25 cellular contexts compared by ENCODE assay signal in the genomic region with DNA sequence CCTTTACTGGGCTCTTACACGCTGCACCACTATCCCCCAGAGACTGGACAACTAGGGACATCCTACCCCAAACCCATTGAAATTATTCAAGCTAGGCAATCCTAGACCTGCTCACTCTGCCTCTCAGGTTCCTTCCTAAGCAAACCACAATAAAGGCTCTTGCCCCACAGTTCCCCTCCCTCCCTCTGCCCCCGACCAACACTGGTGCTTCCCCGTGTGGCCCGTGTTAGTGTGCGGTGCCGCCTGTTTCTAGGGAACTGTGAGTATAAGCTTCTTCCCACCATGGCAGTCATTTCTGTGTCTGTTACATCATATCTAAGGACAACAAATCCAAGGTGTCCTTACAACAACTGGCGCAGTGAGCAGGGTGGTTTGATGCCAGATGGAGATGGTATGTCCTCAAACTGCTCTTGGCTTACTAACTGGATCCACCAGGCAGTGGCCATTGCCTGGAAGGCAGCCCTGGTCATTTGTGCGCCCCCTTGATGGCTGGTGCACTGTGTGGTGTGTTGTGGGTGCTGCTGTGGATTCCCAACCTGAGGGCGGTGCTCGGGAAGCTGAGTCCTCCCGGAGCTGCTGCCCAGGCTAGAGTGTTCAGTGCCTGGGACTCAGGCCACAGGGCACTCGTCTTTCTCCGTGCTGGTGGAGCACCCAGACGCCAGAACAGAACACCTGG. TPM values are rescaled to one million over a fixed set of nuclear protein-coding genes. Genes with fewer than 3 reads are reported as not detected.
A peak's percentile ranks its signal among the peaks of the same experiment; 100 is the strongest.
DNase-seq lines count a peak whose midpoint lies in the region; ATAC-seq, FAIRE-seq and TF ChIP-seq lines count a peak whose summit lies in the region.
"Had no signal": no experiment of that assay in that cellular context is flagged by ENCODE, and none has a peak within 500 bp of the region (broad histone marks: within the 10 kb centered on the region; RNA-seq: fewer than 3 reads in every experiment).

No MANE protein-coding gene starts in this region.

- H3K4me1 ChIP-seq in kidney (ENCODE audit: control insufficient read depth in 1 of 2, insufficient read depth in 1 of 2, low read depth in 1 of 2, low read length in 2 of 2) (no peaks in the 10 kb centered on the region), spleen (peaks cover 0 to 60% (median 23%) of the 10 kb centered on the region in 6 donors)
- H3K4me1 ChIP-seq: adrenal gland had no signal

- H3K27ac ChIP-seq in kidney (ENCODE audit: low read depth in 2 of 2, low read length in 2 of 2) (no peak overlapping the region), spleen (peak overlapping the region in 1 of 8 donors; percentile 5)
- H3K27ac ChIP-seq: adrenal gland, coronary artery, thoracic aorta had no signal

- peaks cover 3% of the 10 kb centered on the region for H3K36me3 Mint-ChIP-seq in activated naive CD4-positive, alpha-beta T cell treated with anti-CD3 and anti-CD28 coated beads for 36 hours (ENCODE audit: low read depth)

- no peak for ATAC-seq in HG03280 (IDR thresholded peaks at IDR 0.05; ENCODE audit: unreplicated experiment)
- ATAC-seq: stimulated activated effector memory CD8-positive, alpha-beta T cell treated with anti-CD3 and anti-CD28 coated beads, Interleukin-12 subunit alpha, Interleukin-12 subunit beta, amount 100 ng/mL, for 72 hours; WTC11 had no signal

- no peaks in the 10 kb centered on the region for H3K27me3 ChIP-seq in spleen (replicated peaks in 1 of 7)
- H3K27me3 ChIP-seq: adrenal gland had no signal

- no peak overlapping the region for H3K4me3 Mint-ChIP-seq in activated naive CD4-positive, alpha-beta T cell treated with anti-CD3 and anti-CD28 coated beads for 36 hours
- H3K4me3 Mint-ChIP-seq: CD4-positive, CD25-positive, alpha-beta regulatory T cell; nephron; stimulated activated effector memory CD8-positive, alpha-beta T cell treated with anti-CD3 and anti-CD28 coated beads, Interleukin-12 subunit alpha, Interleukin-12 subunit beta, amount 100 ng/mL, for 72 hours; WTC11 had no signal

- DNase-seq in activated naive CD4-positive, alpha-beta T cell treated with anti-CD3 and anti-CD28 coated beads for 36 hours = peak; percentile 55
- no peak for DNase-seq in activated naive CD4-positive, alpha-beta T cell (lab: John Stamatoyannopoulos, UW)
- DNase-seq in MV-4-11 (lab: John Stamatoyannopoulos, UW) (peak; percentile 32), kidney (peak; percentile 59), spleen (peak; percentile 86), NCI-H187 treated with DMSO at 0.1 percent for 48 hours (lab: John Stamatoyannopoulos, UW) (no peak), HuH-7 (ENCODE audit: low spot score) (no peak)
- DNase-seq: activated CD8-positive, alpha-beta memory T cell treated with anti-CD3 and anti-CD28 coated beads for 24 hours; CD4-positive, CD25-positive, alpha-beta regulatory T cell; glutamatergic neuron; KG1; mesendoderm; NCI-H187; NCI-H2227 treated with DMSO at 0.1 percent for 48 hours; NCI-H774; T-helper 9 cell had no signal

- H3K9ac ChIP-seq in kidney (ENCODE audit: low read length in 2 of 2) = no peak overlapping the region

- H3K4me3 ChIP-seq in kidney (ENCODE audit: low read length in 2 of 2) (no peak overlapping the region), spleen (no peak overlapping the region)
- H3K4me3 ChIP-seq: adrenal gland, coronary artery, HAP-1, thoracic aorta had no signal

- H3K9me3 Mint-ChIP-seq in activated naive CD4-positive, alpha-beta T cell treated with anti-CD3 and anti-CD28 coated beads for 36 hours = peaks cover 2% of the 10 kb centered on the region
- H3K9me3 Mint-ChIP-seq: stimulated activated effector memory CD8-positive, alpha-beta T cell treated with anti-CD3 and anti-CD28 coated beads, Interleukin-12 subunit alpha, Interleukin-12 subunit beta, amount 100 ng/mL, for 72 hours had no signal

- intact Hi-C loops in activated naive CD4-positive, alpha-beta T cell treated with anti-CD3 and anti-CD28 coated beads for 36 hours (cut with micrococcal nuclease) = loop anchor here (2.0 to 10.0 kb wide), 2 partner anchors 181 to 675 kb away; a partner anchor contains a TSS
- intact Hi-C loops in kidney (cut with DNase I) = no loop called here
- intact Hi-C loops in spleen (cut with DNase I; ENCODE audit: low total_unique reads) = loop anchor here (10.0 kb wide), 2 partner anchors 45 to 135 kb away; no protein-coding TSS in a partner anchor

- H3K36me3 ChIP-seq in kidney (ENCODE audit: control insufficient read depth in 1 of 2, insufficient read depth in 2 of 2, low read length in 2 of 2) (no peaks in the 10 kb centered on the region), spleen (peaks cover 0 to 26% (median 2%) of the 10 kb centered on the region in 6 donors)
- H3K36me3 ChIP-seq: adrenal gland, HAP-1 had no signal

- TF ChIP-seq POLR2A in spleen (IDR thresholded peaks at IDR 0.05) = no peak

- FAIRE-seq in kidney (lab: Jason Lieb, UNC) = no peak
- FAIRE-seq: GM18507 had no signal

- TF ChIP-seq CTCF in kidney (IDR thresholded peaks at IDR 0.05; ENCODE audit: borderline replicate concordance, extremely low read depth, insufficient read depth) (no peak), spleen (IDR thresholded peaks at IDR 0.05 in 8 of 11, conservative IDR thresholded peaks at IDR 0.05 in 3 of 11) (no peak)

- no peak overlapping the region for H3K27ac Mint-ChIP-seq in activated naive CD4-positive, alpha-beta T cell treated with anti-CD3 and anti-CD28 coated beads for 36 hours
- H3K27ac Mint-ChIP-seq: CD4-positive, CD25-positive, alpha-beta regulatory T cell; stimulated activated effector memory CD8-positive, alpha-beta T cell treated with anti-CD3 and anti-CD28 coated beads, Interleukin-12 subunit alpha, Interleukin-12 subunit beta, amount 100 ng/mL, for 72 hours; WTC11 had no signal

- CTCF ChIA-PET in activated naive CD4-positive, alpha-beta T cell treated with anti-CD3 and anti-CD28 coated beads for 36 hours (lab: Charles Lee) = interaction anchor here (0.8 to 5.3 kb wide), 7 partner anchors 11 to 181 kb away, joined by 3 to 42 read pairs (median 4); no protein-coding TSS in a partner anchor

- H3K9me3 ChIP-seq in kidney (ENCODE audit: control insufficient read depth in 1 of 2, low read length in 2 of 2) (no peaks in the 10 kb centered on the region), spleen (no peaks in the 10 kb centered on the region)
- H3K9me3 ChIP-seq: adrenal gland, thoracic aorta had no signal

- H3K4me1 Mint-ChIP-seq in activated naive CD4-positive, alpha-beta T cell treated with anti-CD3 and anti-CD28 coated beads for 36 hours (ENCODE audit: low read depth) = peaks cover 16% of the 10 kb centered on the region
- H3K4me1 Mint-ChIP-seq: nephron had no signal

- 63 to 88% (median 75%) methylated on average over 8 to 14 of the region's 14 CpGs for WGBS in spleen, 5 donors

- H3K27me3 Mint-ChIP-seq in activated naive CD4-positive, alpha-beta T cell treated with anti-CD3 and anti-CD28 coated beads for 36 hours (ENCODE audit: low read depth) = no peaks in the 10 kb centered on the region
- H3K27me3 Mint-ChIP-seq: CD4-positive, CD25-positive, alpha-beta regulatory T cell had no signal

RNA-seq across cellular contexts. Expression of a gene that starts 8.4 kb away (rescaled TPM):
- 10 to 100 TPM; 45.0 to 51.7 TPM for total RNA-seq in activated naive CD4-positive, alpha-beta T cell treated with anti-CD3 and anti-CD28 coated beads for 36 hours
- 6.6 TPM for total RNA-seq in kidney
- 4.9 TPM for polyA plus RNA-seq in kidney (ENCODE audit: insufficient read depth, low read depth, low replicate concordance)
- 10 to 100 TPM; 19.3 to 80.7 (median 26.7) TPM for total RNA-seq in spleen
- polyA plus RNA-seq in spleen = 10 to 100 TPM; 25.9 to 32.5 (median 26.2) TPM

RNA-seq across cellular contexts. Expression of a gene that starts 16.5 kb away (rescaled TPM):
- 100 to 1,000 TPM; 253 to 254 TPM for total RNA-seq in activated naive CD4-positive, alpha-beta T cell treated with anti-CD3 and anti-CD28 coated beads for 36 hours
- total RNA-seq in kidney (90.8 TPM), spleen (100 to 1,000 TPM in 5 of 7 donors, 10 to 100 TPM in 2; 74.5 to 173 (median 106) TPM)
- polyA plus RNA-seq in kidney (ENCODE audit: insufficient read depth, low read depth, low replicate concordance) (351 TPM), spleen (100 to 1,000 TPM; 131 to 174 (median 154) TPM)

RNA-seq across cellular contexts. Expression of a gene that starts 16.5 kb away (rescaled TPM):
- 10 to 100 TPM; 10.9 to 13.2 TPM for total RNA-seq in activated naive CD4-positive, alpha-beta T cell treated with anti-CD3 and anti-CD28 coated beads for 36 hours
- total RNA-seq in kidney = 25.0 TPM
- 77.6 TPM for polyA plus RNA-seq in kidney (ENCODE audit: insufficient read depth, low read depth, low replicate concordance)
- 10 to 100 TPM; 52.1 to 90.4 (median 80.8) TPM for total RNA-seq in spleen
- 100 to 1,000 TPM in 2 of 3 donors, 10 to 100 TPM in 1; 90.6 to 181 (median 170) TPM for polyA plus RNA-seq in spleen

RNA-seq across cellular contexts. Expression of a gene that starts 31.4 kb away (rescaled TPM):
- 10 to 100 TPM; 82.2 to 83.9 TPM for total RNA-seq in activated naive CD4-positive, alpha-beta T cell treated with anti-CD3 and anti-CD28 coated beads for 36 hours
- total RNA-seq in kidney (137 TPM), spleen (100 to 1,000 TPM in 4 of 7 donors, 10 to 100 TPM in 3; 92.4 to 211 (median 109) TPM)
- polyA plus RNA-seq in kidney (ENCODE audit: insufficient read depth, low read depth, low replicate concordance) (190 TPM), spleen (10 to 100 TPM; 50.1 to 96.6 (median 72.5) TPM)

RNA-seq across cellular contexts. Expression of a gene that starts 37.7 kb away (rescaled TPM):
- total RNA-seq in activated naive CD4-positive, alpha-beta T cell treated with anti-CD3 and anti-CD28 coated beads for 36 hours = 10 to 100 TPM; 34.6 to 39.2 TPM
- 28.4 TPM for total RNA-seq in kidney
- 56.3 TPM for polyA plus RNA-seq in kidney (ENCODE audit: insufficient read depth, low read depth, low replicate concordance)
- total RNA-seq in spleen = 100 to 1,000 TPM in 1 of 7 donors, 10 to 100 TPM in 6; 61.5 to 111 (median 77.1) TPM
- polyA plus RNA-seq in spleen = 10 to 100 TPM; 45.3 to 95.9 (median 61.6) TPM

Comparison
In these comparisons a context has a peak if more than half of its experiments do, and no peak if none do; other contexts are left out.
1. DNase-seq: peak in activated naive CD4-positive, alpha-beta T cell treated with anti-CD3 and anti-CD28 coated beads for 36 hours (single experiment), MV-4-11 (single experiment), kidney (single experiment) and spleen (single experiment); none in activated naive CD4-positive, alpha-beta T cell (0 of 4), NCI-H187 treated with DMSO at 0.1 percent for 48 hours (single experiment) and HuH-7 (single experiment).